Comparison of ENCODE assay signal across 1 cellular context in genomic region chrX:149909324-149910177, GRCh38.
TF ChIP-seq lines count a peak whose summit lies in the region.

No MANE protein-coding gene starts in this region.

TF ChIP-seq in GM12878, 131 proteins besides CTCF, POLR2A, EP300 and RAD21:
- TF ChIP-seq TARDBP (IDR thresholded peaks at IDR 0.05; ENCODE audit: borderline replicate concordance) (no peak), HSF1 (IDR thresholded peaks at IDR 0.05; ENCODE audit: low read depth, low read length) (no peak), ZBTB11 (CRISPR knock-in tag; IDR thresholded peaks at IDR 0.05) (no peak), KDM1A (IDR thresholded peaks at IDR 0.05; ENCODE audit: borderline replicate concordance) (no peak), BRCA1 (IDR thresholded peaks at IDR 0.05; ENCODE audit: low read depth, low read length) (no peak), PBX3 (IDR thresholded peaks at IDR 0.05; ENCODE audit: insufficient replicate concordance, low read depth, low read length) (no peak), EGR1 (IDR thresholded peaks at IDR 0.05; ENCODE audit: borderline replicate concordance in 1 of 2, low read depth in 2 of 2, low read length in 2 of 2) (no peak), MAX (IDR thresholded peaks at IDR 0.05; ENCODE audit: low read depth, low read length) (no peak), MEF2B (IDR thresholded peaks at IDR 0.05; ENCODE audit: partially characterized antibody, poor library complexity, severe bottlenecking) (no peak), SMAD1 (IDR thresholded peaks at IDR 0.05; ENCODE audit: low read depth, partially characterized antibody) (no peak), ZNF384 (IDR thresholded peaks at IDR 0.05; ENCODE audit: borderline replicate concordance, low read depth, low read length) (no peak), NRF1 (conservative IDR thresholded peaks at IDR 0.05; ENCODE audit: low read depth, low read length) (no peak), CBX5 (IDR thresholded peaks at IDR 0.05; ENCODE audit: low read depth) (no peak), TAF1 (IDR thresholded peaks at IDR 0.05; ENCODE audit: borderline replicate concordance, low read depth, low read length) (no peak), ZBED1 (IDR thresholded peaks at IDR 0.05; ENCODE audit: borderline replicate concordance) (no peak), KLF5 (IDR thresholded peaks at IDR 0.05; ENCODE audit: partially characterized antibody) (no peak), MYC (IDR thresholded peaks at IDR 0.05; ENCODE audit: insufficient read depth, insufficient read length, insufficient replicate concordance, low read length, severe bottlenecking) (no peak), IKZF2 (IDR thresholded peaks at IDR 0.05) (no peak)
